ENCODE assay signal across 9 cellular contexts in the genomic region with DNA sequence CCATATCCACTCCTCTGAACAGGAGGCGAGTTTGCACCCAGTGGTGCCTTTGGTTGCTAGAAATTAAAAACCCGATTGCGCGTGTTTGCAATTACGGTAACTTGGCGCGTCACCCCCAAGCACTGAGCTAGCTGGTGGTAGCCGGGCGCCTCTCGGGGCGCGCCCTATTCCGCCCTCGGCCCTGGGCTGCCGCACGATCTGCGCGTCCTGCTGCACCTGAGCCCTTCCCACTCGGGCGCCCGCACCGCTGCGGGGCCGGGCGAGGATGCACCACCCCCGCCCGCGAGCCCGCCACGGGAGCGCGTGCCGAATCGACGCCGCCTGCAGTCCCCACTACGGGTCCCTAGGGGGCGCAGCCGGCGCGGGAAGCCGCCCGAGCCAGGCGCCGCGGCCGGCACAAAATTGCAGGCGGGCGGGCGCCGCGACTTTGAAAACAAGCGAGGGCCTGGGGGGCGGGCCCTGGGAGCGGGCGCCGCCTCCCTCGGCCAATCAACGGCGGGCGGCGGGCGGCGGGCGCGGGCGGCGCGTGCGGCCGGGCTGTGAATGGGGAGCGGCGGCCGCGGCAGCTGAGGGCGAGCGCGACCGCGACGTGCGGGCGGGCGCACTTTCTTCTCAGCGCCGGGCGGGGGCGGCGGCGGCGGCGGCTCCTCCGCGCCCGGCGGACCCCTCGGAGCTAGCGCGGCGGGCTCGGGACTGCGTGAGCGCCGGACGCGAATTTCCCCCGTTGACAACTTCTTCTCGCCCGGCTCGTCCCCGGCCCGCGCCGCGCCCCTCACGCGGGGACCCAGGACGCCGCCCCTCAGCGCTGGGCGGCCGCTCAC. TPM values are rescaled to one million over a fixed set of nuclear protein-coding genes. Genes with fewer than 3 reads are reported as not detected.
DNase-seq lines count a peak whose midpoint lies in the region; ATAC-seq, FAIRE-seq and TF ChIP-seq lines count a peak whose summit lies in the region.
"Had no signal": no experiment of that assay in that cellular context is flagged by ENCODE, and none has a peak within 500 bp of the region (broad histone marks: within the 10 kb centered on the region; RNA-seq: fewer than 3 reads in every experiment).

A gene with protein sequence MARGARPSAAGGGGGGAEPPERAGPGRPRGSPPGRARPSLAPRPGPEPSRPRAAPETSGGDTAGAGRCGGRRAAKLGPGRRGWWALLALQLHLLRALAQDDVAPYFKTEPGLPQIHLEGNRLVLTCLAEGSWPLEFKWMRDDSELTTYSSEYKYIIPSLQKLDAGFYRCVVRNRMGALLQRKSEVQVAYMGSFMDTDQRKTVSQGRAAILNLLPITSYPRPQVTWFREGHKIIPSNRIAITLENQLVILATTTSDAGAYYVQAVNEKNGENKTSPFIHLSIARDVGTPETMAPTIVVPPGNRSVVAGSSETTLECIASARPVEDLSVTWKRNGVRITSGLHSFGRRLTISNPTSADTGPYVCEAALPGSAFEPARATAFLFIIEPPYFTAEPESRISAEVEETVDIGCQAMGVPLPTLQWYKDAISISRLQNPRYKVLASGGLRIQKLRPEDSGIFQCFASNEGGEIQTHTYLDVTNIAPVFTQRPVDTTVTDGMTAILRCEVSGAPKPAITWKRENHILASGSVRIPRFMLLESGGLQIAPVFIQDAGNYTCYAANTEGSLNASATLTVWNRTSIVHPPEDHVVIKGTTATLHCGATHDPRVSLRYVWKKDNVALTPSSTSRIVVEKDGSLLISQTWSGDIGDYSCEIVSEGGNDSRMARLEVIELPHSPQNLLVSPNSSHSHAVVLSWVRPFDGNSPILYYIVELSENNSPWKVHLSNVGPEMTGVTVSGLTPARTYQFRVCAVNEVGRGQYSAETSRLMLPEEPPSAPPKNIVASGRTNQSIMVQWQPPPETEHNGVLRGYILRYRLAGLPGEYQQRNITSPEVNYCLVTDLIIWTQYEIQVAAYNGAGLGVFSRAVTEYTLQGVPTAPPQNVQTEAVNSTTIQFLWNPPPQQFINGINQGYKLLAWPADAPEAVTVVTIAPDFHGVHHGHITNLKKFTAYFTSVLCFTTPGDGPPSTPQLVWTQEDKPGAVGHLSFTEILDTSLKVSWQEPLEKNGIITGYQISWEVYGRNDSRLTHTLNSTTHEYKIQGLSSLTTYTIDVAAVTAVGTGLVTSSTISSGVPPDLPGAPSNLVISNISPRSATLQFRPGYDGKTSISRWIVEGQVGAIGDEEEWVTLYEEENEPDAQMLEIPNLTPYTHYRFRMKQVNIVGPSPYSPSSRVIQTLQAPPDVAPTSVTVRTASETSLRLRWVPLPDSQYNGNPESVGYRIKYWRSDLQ (N-terminal part only) (plus strand): TSS at position 602 of the 821 bp plus-strand sequence. CDS start 335 bp downstream, outside the sequence.

- H2AK5ac ChIP-seq in neuronal stem cell (ENCODE audit: low read depth, low read length), result peak within 1 kb of the TSS; percentile 61

- peak within 1 kb of the TSS; percentile 98 for H3K4me2 ChIP-seq in neuronal stem cell (ENCODE audit: insufficient read depth, low read length, poor library complexity, severe bottlenecking)

- ATAC-seq in GM21529 (IDR thresholded peaks at IDR 0.05; ENCODE audit: unreplicated experiment), result peak; percentile 87
- ATAC-seq in foreskin keratinocyte, result peak; percentile 94

- H4K91ac ChIP-seq in neuronal stem cell (ENCODE audit: low read depth, low read length, poor library complexity), result no peak within 1 kb of the TSS

- H2BK15ac ChIP-seq in neuronal stem cell (ENCODE audit: low read length), result peak within 1 kb of the TSS; percentile 64

- H3K27me3 ChIP-seq in foreskin keratinocyte (peaks cover 49% of the 10 kb centered on the region), neuronal stem cell (ENCODE audit: control insufficient read depth in 3 of 3, insufficient read depth in 3 of 3, low read depth in 1 of 3, low read length in 3 of 3) (peaks cover 0 to 17% (median 0%) of the 10 kb centered on the region in 3 experiments), stomach smooth muscle (ENCODE audit: control insufficient read depth in 1 of 2, insufficient read depth in 2 of 2, low read length in 2 of 2) (peaks cover 0 to 4% of the 10 kb centered on the region in 2 donors)

- no CpG with 5 or more reads among the region's 122 CpGs for WGBS in neuronal stem cell (ENCODE audit: extremely low coverage in 2 of 2, insufficient read length in 2 of 2, insufficient replicate concordance in 1 of 2), 2 donors

- no peaks in the 10 kb centered on the region for H3K4me1 ChIP-seq in foreskin keratinocyte
- H3K4me1 ChIP-seq in neuronal stem cell (ENCODE audit: control insufficient read depth in 2 of 2, insufficient read depth in 1 of 2, low read depth in 1 of 2, low read length in 2 of 2), result peaks cover 4 to 10% of the 10 kb centered on the region in 2 donors
- H3K4me1 ChIP-seq in stomach smooth muscle (ENCODE audit: control insufficient read depth, insufficient read depth, low read length), result peaks cover 12% of the 10 kb centered on the region

- H3K4ac ChIP-seq in neuronal stem cell (ENCODE audit: low read length), result no peak within 1 kb of the TSS

- peak; percentile 67 for TF ChIP-seq CTCF in D721Med (IDR thresholded peaks at IDR 0.05; ENCODE audit: insufficient read depth, missing control alignments)
- TF ChIP-seq CTCF in foreskin keratinocyte (conservative IDR thresholded peaks at IDR 0.05), result peak; percentile 98

- H3K9me3 Mint-ChIP-seq in IgD-negative memory B cell, result peaks cover 0 to 2% (median 0%) of the 10 kb centered on the region in 3 donors

- FAIRE-seq in D721Med (lab: Jason Lieb, UNC) (no peak), RCC 7860 (lab: Jason Lieb, UNC) (no peak)
- FAIRE-seq: islet of Langerhans had no signal

- peaks cover 5 to 10% (median 8%) of the 10 kb centered on the region in 3 donors for H3K4me1 Mint-ChIP-seq in IgD-negative memory B cell

- peak within 1 kb of the TSS; percentile 72 to 89 for H3K4me3 ChIP-seq in neuronal stem cell (ENCODE audit: low read length in 2 of 2)
- peak within 1 kb of the TSS; percentile 73 to 78 for H3K4me3 ChIP-seq in stomach smooth muscle (ENCODE audit: low read length in 2 of 2)

- peak within 1 kb of the TSS in 2 of 3 donors; percentile 85 to 86 for H3K27ac Mint-ChIP-seq in IgD-negative memory B cell

- H3K18ac ChIP-seq in neuronal stem cell (ENCODE audit: low read length), result peak within 1 kb of the TSS; percentile 97

- H2BK12ac ChIP-seq in neuronal stem cell (ENCODE audit: low read length), result peak within 1 kb of the TSS; percentile 84

- DNase-seq in D721Med (ENCODE audit: insufficient read length, low spot score), result no peak
- peak; percentile 60 for DNase-seq in RCC 7860 (ENCODE audit: low spot score)
- peak; percentile 85 for DNase-seq in activated gamma-delta T cell (lab: John Stamatoyannopoulos, UW)
- peak; percentile 46 to 60 for DNase-seq in foreskin keratinocyte
- DNase-seq in neuronal stem cell (ENCODE audit: low spot score), result peak; percentile 94

- H2BK5ac ChIP-seq in neuronal stem cell (ENCODE audit: low read length), result peak within 1 kb of the TSS; percentile 87

- H2AFZ ChIP-seq in neuronal stem cell (ENCODE audit: low read length), result peak within 1 kb of the TSS; percentile 100

- no peak within 1 kb of the TSS for H3K23ac ChIP-seq in neuronal stem cell (ENCODE audit: low read depth, low read length, poor library complexity)

- peak within 1 kb of the TSS; percentile 71 for H3K14ac ChIP-seq in neuronal stem cell (ENCODE audit: low read length)

- no peak within 1 kb of the TSS for H4K8ac ChIP-seq in neuronal stem cell (ENCODE audit: low read depth, low read length)

- no peaks in the 10 kb centered on the region for H3K9me3 ChIP-seq in neuronal stem cell (replicated peaks in 1 of 2; ENCODE audit: control insufficient read depth in 2 of 2, insufficient read depth in 1 of 2, low read depth in 1 of 2, low read length in 2 of 2)
- H3K9me3 ChIP-seq in stomach smooth muscle (ENCODE audit: control insufficient read depth in 2 of 2, low read length in 2 of 2), result no peaks in the 10 kb centered on the region

- H3K79me1 ChIP-seq in neuronal stem cell (ENCODE audit: low read depth, low read length), result no peaks in the 10 kb centered on the region

- peaks cover 1% of the 10 kb centered on the region for H3K36me3 Mint-ChIP-seq in IgD-negative memory B cell

- H3K9ac ChIP-seq in neuronal stem cell (ENCODE audit: low read depth, low read length, poor library complexity), result peak within 1 kb of the TSS; percentile 60
- peak within 1 kb of the TSS; percentile 13 to 56 for H3K9ac ChIP-seq in stomach smooth muscle (ENCODE audit: low read length in 2 of 2)

- H3K36me3 ChIP-seq in neuronal stem cell (replicated peaks in 1 of 2; ENCODE audit: control insufficient read depth in 2 of 2, insufficient read depth in 2 of 2, low read length in 2 of 2) (no peaks in the 10 kb centered on the region), stomach smooth muscle (ENCODE audit: control insufficient read depth in 2 of 2, insufficient read depth in 2 of 2, low read length in 2 of 2) (no peaks in the 10 kb centered on the region)

- H2BK120ac ChIP-seq in neuronal stem cell (ENCODE audit: low read depth, low read length), result no peak within 1 kb of the TSS

- H3K27ac ChIP-seq in foreskin keratinocyte (no peak within 1 kb of the TSS), neuronal stem cell (replicated peaks; ENCODE audit: low read length) (no peak within 1 kb of the TSS), stomach smooth muscle (ENCODE audit: low read length) (no peak within 1 kb of the TSS)

- peak within 1 kb of the TSS; percentile 84 to 90 (median 86) for H3K4me3 Mint-ChIP-seq in IgD-negative memory B cell

- peaks cover 21% of the 10 kb centered on the region for H3K27me3 Mint-ChIP-seq in IgD-negative memory B cell

RNA-seq across cellular contexts. Expression of the gene that starts here (rescaled TPM):
- polyA plus RNA-seq in IgD-negative memory B cell (not detected), foreskin keratinocyte (0.24 and 0.35 TPM in 2 replicates)
- 0.58 and 0.63 TPM in 2 replicates for total RNA-seq in foreskin keratinocyte
- 3.0 TPM for polyA plus RNA-seq in neuronal stem cell (2013, experiment 1 of 2)
- 2.9 TPM for polyA plus RNA-seq in neuronal stem cell (2013, experiment 2 of 2)

Comparison
In these comparisons a context has a peak if more than half of its experiments do, and no peak if none do; other contexts are left out.
1. Peak in DNase-seq and ATAC-seq in foreskin keratinocyte; RNA of the gene not detected or under 1 TPM.